Comparison of ENCODE assay signal across 21 cellular contexts in the genomic region with DNA sequence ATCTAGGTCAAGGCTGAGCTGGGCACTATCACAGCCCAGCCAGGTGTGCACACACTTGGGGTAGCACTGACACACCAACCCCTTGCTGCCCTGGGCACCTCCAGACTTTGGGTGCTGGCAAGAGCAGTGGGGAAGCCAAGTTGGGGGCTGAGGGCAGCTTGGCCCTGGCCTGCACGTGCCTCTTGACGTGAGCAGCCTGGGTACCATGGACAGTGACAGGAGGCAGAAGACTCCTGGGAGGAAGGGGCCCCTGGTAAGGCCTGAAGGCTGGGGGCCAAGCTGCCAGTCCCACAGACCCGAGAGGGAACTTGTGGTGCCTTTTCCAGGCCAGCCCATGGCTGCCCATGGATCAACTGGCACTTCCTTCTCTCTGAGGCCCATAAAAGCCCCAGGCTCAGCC.
"Had no signal": no experiment of that assay in that cellular context is flagged by ENCODE, and none has a peak within 500 bp of the region (broad histone marks: within the 10 kb centered on the region; RNA-seq: fewer than 3 reads in every experiment).

No MANE protein-coding gene starts in this region.

- H3K4me3 ChIP-seq: dorsolateral prefrontal cortex, esophagus muscularis mucosa, gastroesophageal sphincter, heart left ventricle, hepatocyte, lung, ovary, psoas muscle, sigmoid colon, thyroid gland had no signal

- H3K27me3 ChIP-seq: foreskin keratinocyte, hepatocyte, ovary, thyroid gland had no signal

- H3K4me1 ChIP-seq: esophagus muscularis mucosa, foreskin keratinocyte, gastroesophageal sphincter, psoas muscle, sigmoid colon, thyroid gland had no signal

- H3K36me3 ChIP-seq: esophagus muscularis mucosa, gastroesophageal sphincter, heart left ventricle, ovary, sigmoid colon, thyroid gland had no signal

- H3K4me2 ChIP-seq: hepatocyte had no signal

- H2AFZ ChIP-seq: hepatocyte had no signal

- ATAC-seq: foreskin keratinocyte; gastroesophageal sphincter; left lobe of liver; natural killer cell; psoas muscle; right cardiac atrium; stimulated activated memory B cell treated with anti-CD40 and anti-IgM and Interleukin-4, amounts not matched to agents 10 μg/mL and 1 μg/mL and 100 μg/mL, for 72 hours had no signal

- H3K79me2 ChIP-seq: hepatocyte had no signal

- H3K27ac ChIP-seq: dorsolateral prefrontal cortex, esophagus muscularis mucosa, foreskin keratinocyte, gastroesophageal sphincter, heart left ventricle, hepatocyte, ovary, psoas muscle, sigmoid colon, thyroid gland had no signal

- FAIRE-seq: colon, endothelial cell of umbilical vein, kidney had no signal

- DNase-seq: effector CD8-positive, alpha-beta T cell; foreskin keratinocyte; heart left ventricle; kidney; natural killer cell; ovary; psoas muscle; right cardiac atrium; sigmoid colon; stimulated activated CD4-positive, alpha-beta T cell treated with anti-CD3 and anti-CD28 coated beads, Interleukin-4, amount 100 ng/mL, for 4 hours; thyroid gland; trophoblast cell had no signal

- H3K9me3 ChIP-seq: esophagus muscularis mucosa, gastroesophageal sphincter, heart left ventricle, psoas muscle, sigmoid colon, thyroid gland had no signal
